ENCODE assay signal across 18 cellular contexts in genomic region chr4:140690093-140690492, GRCh38.
"Had no signal": no experiment of that assay in that cellular context is flagged by ENCODE, and none has a peak within 500 bp of the region (broad histone marks: within the 10 kb centered on the region; RNA-seq: fewer than 3 reads in every experiment).

No MANE protein-coding gene starts in this region.

- H3K27me3 ChIP-seq: brain microvascular endothelial cell, heart right ventricle, thyroid gland, vagina had no signal

- H3K36me3 Mint-ChIP-seq: activated naive CD8-positive, alpha-beta T cell; natural killer cell had no signal

- H3K27ac Mint-ChIP-seq: activated CD4-positive, alpha-beta T cell treated with anti-CD3 and anti-CD28 coated beads, Interleukin-2, amount 10 ng/mL, durations not matched to agents 24 days and 14 days; activated CD8-positive, alpha-beta T cell treated with anti-CD3 and anti-CD28 coated beads, Interleukin-2, amount 10 ng/mL, durations not matched to agents 7 days and 5 days; activated naive CD8-positive, alpha-beta T cell; natural killer cell; T-helper 17 cell had no signal

- H3K27ac ChIP-seq: brain microvascular endothelial cell had no signal

- H3K4me1 Mint-ChIP-seq: activated CD4-positive, alpha-beta T cell treated with anti-CD3 and anti-CD28 coated beads, Interleukin-2, amount 10 ng/mL, durations not matched to agents 24 days and 14 days; natural killer cell had no signal

- H3K4me3 Mint-ChIP-seq: activated CD4-positive, alpha-beta T cell treated with anti-CD3 and anti-CD28 coated beads, Interleukin-2, amount 10 ng/mL, durations not matched to agents 24 days and 14 days; activated CD8-positive, alpha-beta T cell treated with anti-CD3 and anti-CD28 coated beads, Interleukin-2, amount 10 ng/mL, durations not matched to agents 7 days and 5 days; activated naive CD8-positive, alpha-beta T cell; natural killer cell; T-helper 17 cell had no signal

- H3K9me3 ChIP-seq: heart right ventricle, thyroid gland, vagina had no signal

- H3K9me3 Mint-ChIP-seq: activated CD4-positive, alpha-beta T cell treated with anti-CD3 and anti-CD28 coated beads, Interleukin-2, amount 10 ng/mL, durations not matched to agents 24 days and 14 days; natural killer cell had no signal

- ATAC-seq: activated CD8-positive, alpha-beta T cell treated with anti-CD3 and anti-CD28 coated beads, Interleukin-2, amount 10 ng/mL, durations not matched to agents 7 days and 5 days; heart right ventricle; left lobe of liver; natural killer cell; sciatic nerve; T-helper 17 cell had no signal

- H3K4me3 ChIP-seq: heart right ventricle, thyroid gland, vagina had no signal

- DNase-seq: activated CD4-positive, alpha-beta T cell treated with anti-CD3 and anti-CD28 coated beads, Interleukin-2, amount 10 ng/mL, durations not matched to agents 24 days and 14 days; activated CD8-positive, alpha-beta memory T cell treated with anti-CD3 and anti-CD28 coated beads, Interleukin-2, amount 50 U/mL, for 4 hours; activated CD8-positive, alpha-beta T cell treated with anti-CD3 and anti-CD28 coated beads, Interleukin-2, amount 10 ng/mL, durations not matched to agents 7 days and 5 days; activated gamma-delta T cell treated with Interleukin-2 at 50 U/mL for 16 hours; amygdala; brain microvascular endothelial cell; cortex of kidney; effector memory CD4-positive, alpha-beta T cell; heart right ventricle; mesendoderm; natural killer cell; nucleus accumbens; T-helper 17 cell had no signal

- H3K36me3 ChIP-seq: brain microvascular endothelial cell, thyroid gland, vagina had no signal
